ENCODE assay signal across 25 cellular contexts in genomic region chr5:177442066-177442836, GRCh38. TPM values are rescaled to one million over a fixed set of nuclear protein-coding genes. Genes with fewer than 3 reads are reported as not detected.
DNase-seq lines count a peak whose midpoint lies in the region; ATAC-seq, FAIRE-seq and TF ChIP-seq lines count a peak whose summit lies in the region.
"Had no signal": no experiment of that assay in that cellular context is flagged by ENCODE, and none has a peak within 500 bp of the region (broad histone marks: within the 10 kb centered on the region; RNA-seq: fewer than 3 reads in every experiment).

No MANE protein-coding gene starts in this region.

- no peak overlapping the region for H3K27ac ChIP-seq in GM12878 (ENCODE audit: control insufficient read depth, insufficient read depth)
- H3K27ac ChIP-seq: adrenal gland, esophagus muscularis mucosa, sigmoid colon had no signal

- H3K9me3 Mint-ChIP-seq in activated naive CD4-positive, alpha-beta T cell treated with anti-CD3 and anti-CD28 coated beads for 36 hours = no peaks in the 10 kb centered on the region
- no peaks in the 10 kb centered on the region for H3K9me3 Mint-ChIP-seq in IgD-negative memory B cell
- no peaks in the 10 kb centered on the region for H3K9me3 Mint-ChIP-seq in activated CD4-positive, alpha-beta memory T cell treated with anti-CD3 and anti-CD28 coated beads, Interleukin-2, amount 10 ng/mL, durations not matched to agents 7 days and 5 days

- CTCF ChIA-PET in activated naive CD4-positive, alpha-beta T cell treated with anti-CD3 and anti-CD28 coated beads for 36 hours (lab: Charles Lee) = interaction anchor here (5.9 to 8.6 kb wide), 3 partner anchors 9 to 37 kb away, joined by 37 to 131 read pairs (median 53); no protein-coding TSS in a partner anchor
- CTCF ChIA-PET in GM12878 (lab: Yijun Ruan, JAX) = interaction anchor here (3.5 to 16.4 kb wide), 3 partner anchors 12 to 39 kb away, joined by 23 to 391 read pairs (median 114); partner anchors contain the start of genes GRK6 and PFN3
- CTCF ChIA-PET in activated CD4-positive, alpha-beta memory T cell treated with anti-CD3 and anti-CD28 coated beads, Interleukin-2, amount 10 ng/mL, durations not matched to agents 7 days and 5 days (lab: Charles Lee) = interaction anchor here (1.1 to 17.6 kb wide), 2 partner anchors 13 to 36 kb away, joined by 5 to 467 read pairs; partner anchors contain the start of genes F12 and PFN3

- H3K4me3 ChIP-seq in GM12878 = no peak overlapping the region
- H3K4me3 ChIP-seq: adrenal gland, esophagus muscularis mucosa, sigmoid colon had no signal

- no TSS peak for BruUV-seq in GM12878 (replicated peaks; lab: Mats Ljungman, UMichigan)

- H3K4me2 ChIP-seq in GM12878 (ENCODE audit: control insufficient read depth, insufficient read depth) = no peak overlapping the region

- H3K27ac Mint-ChIP-seq in activated naive CD4-positive, alpha-beta T cell treated with anti-CD3 and anti-CD28 coated beads for 36 hours = peak overlapping the region; percentile 59
- H3K27ac Mint-ChIP-seq in IgD-negative memory B cell = peak overlapping the region; percentile 16 to 99 (median 73)
- no peak overlapping the region for H3K27ac Mint-ChIP-seq in activated CD4-positive, alpha-beta memory T cell treated with anti-CD3 and anti-CD28 coated beads, Interleukin-2, amount 10 ng/mL, durations not matched to agents 7 days and 5 days

- ATAC-seq in GM12878 = no peak
- ATAC-seq: left ventricle myocardium superior had no signal

- RAD21 ChIA-PET in GM12878 (lab: Charles Lee; ENCODE audit: unreplicated experiment) = no interaction called here

- H2AFZ ChIP-seq in GM12878 (ENCODE audit: control insufficient read depth, low read depth, low read length) = no peak overlapping the region

- H3K4me1 ChIP-seq in GM12878 (ENCODE audit: control insufficient read depth, insufficient read depth, low read length) = peaks cover 27% of the 10 kb centered on the region

- no peak for DNase-seq in activated naive CD4-positive, alpha-beta T cell treated with anti-CD3 and anti-CD28 coated beads for 36 hours
- no peak for DNase-seq in activated naive CD4-positive, alpha-beta T cell treated with anti-CD3 and anti-CD28 coated beads, Interleukin-2, amount 50 U/mL, for 16 hours
- DNase-seq in GM12878 (ENCODE audit: low read depth, low spot score) = no peak
- DNase-seq in posterior vena cava (ENCODE audit: low spot score) = peak; percentile 79
- no peak for DNase-seq in activated CD4-positive, alpha-beta memory T cell treated with anti-CD3 and anti-CD28 coated beads, Interleukin-2, amount 10 ng/mL, durations not matched to agents 7 days and 5 days
- DNase-seq in cortex of kidney (lab: John Stamatoyannopoulos, UW) = no peak
- DNase-seq in stimulated activated naive CD4-positive, alpha-beta T cell (lab: John Stamatoyannopoulos, UW) = no peak
- DNase-seq: activated CD4-positive, alpha-beta T cell treated with anti-CD3 and anti-CD28 coated beads for 1 hour; COR-L47; EL; left ventricle myocardium superior; NCI-H1092; NCI-H2081; NCI-H524; sigmoid colon; T1000 had no signal

- peaks cover 32% of the 10 kb centered on the region for H3K36me3 Mint-ChIP-seq in activated naive CD4-positive, alpha-beta T cell treated with anti-CD3 and anti-CD28 coated beads for 36 hours (ENCODE audit: low read depth)
- peaks cover 7% of the 10 kb centered on the region for H3K36me3 Mint-ChIP-seq in IgD-negative memory B cell
- H3K36me3 Mint-ChIP-seq in activated CD4-positive, alpha-beta memory T cell treated with anti-CD3 and anti-CD28 coated beads, Interleukin-2, amount 10 ng/mL, durations not matched to agents 7 days and 5 days (ENCODE audit: low read depth) = peaks cover 52% of the 10 kb centered on the region

- H3K79me2 ChIP-seq in GM12878 (ENCODE audit: control insufficient read depth, insufficient read depth, low read length) = peaks cover 2% of the 10 kb centered on the region; the same call in 1 of the 2 replicates

- SMC1A ChIA-PET in GM12878 (lab: Charles Lee; ENCODE audit: uncharacterized antibody, unreplicated experiment) = interaction anchor here (7.2 to 7.4 kb wide), 2 partner anchors 11 to 38 kb away, joined by 73 to 105 read pairs; partner anchors contain the start of gene PFN3

- TF ChIP-seq EP300 in GM12878 (IDR thresholded peaks at IDR 0.05; ENCODE audit: borderline replicate concordance in 1 of 2, control insufficient read depth in 1 of 2, low read depth in 2 of 2, low read length in 2 of 2) = no peak

- no peaks in the 10 kb centered on the region for H4K20me1 ChIP-seq in GM12878 (ENCODE audit: control insufficient read depth, insufficient read depth)

- peak; percentile 46; the same call in 1 of the 2 replicates for TF ChIP-seq POLR2A in GM12878 (IDR thresholded peaks at IDR 0.05; ENCODE audit: low read depth, low read length)

- H3K27me3 ChIP-seq in GM12878 (replicated peaks in 1 of 2; ENCODE audit: control insufficient read depth in 2 of 2, insufficient read depth in 2 of 2, low read length in 1 of 2) = no peaks in the 10 kb centered on the region
- H3K27me3 ChIP-seq: adrenal gland had no signal

- no peaks in the 10 kb centered on the region for H3K9me3 ChIP-seq in GM12878 (replicated peaks; ENCODE audit: control insufficient read depth, insufficient read depth, low read length)
- H3K9me3 ChIP-seq: adrenal gland, esophagus muscularis mucosa, sigmoid colon had no signal

- 90% methylated on average over 21 of the region's 21 CpGs for WGBS in GM12878 (ENCODE audit: insufficient coverage, insufficient replicate concordance, low lambda C conversion rate, missing lambda C conversion rate)

- H3K4me3 Mint-ChIP-seq in activated naive CD4-positive, alpha-beta T cell treated with anti-CD3 and anti-CD28 coated beads for 36 hours = no peak overlapping the region
- H3K4me3 Mint-ChIP-seq in IgD-negative memory B cell = peak overlapping the region in 2 of 4 donors; percentile 30 to 36
- H3K4me3 Mint-ChIP-seq in activated CD4-positive, alpha-beta memory T cell treated with anti-CD3 and anti-CD28 coated beads, Interleukin-2, amount 10 ng/mL, durations not matched to agents 7 days and 5 days = no peak overlapping the region

- no peak for FAIRE-seq in GM12878 (lab: Jason Lieb, UNC)

- no peaks in the 10 kb centered on the region for H3K27me3 Mint-ChIP-seq in activated naive CD4-positive, alpha-beta T cell treated with anti-CD3 and anti-CD28 coated beads for 36 hours (ENCODE audit: low read depth)
- H3K27me3 Mint-ChIP-seq in IgD-negative memory B cell = no peaks in the 10 kb centered on the region
- no peaks in the 10 kb centered on the region for H3K27me3 Mint-ChIP-seq in activated CD4-positive, alpha-beta memory T cell treated with anti-CD3 and anti-CD28 coated beads, Interleukin-2, amount 10 ng/mL, durations not matched to agents 7 days and 5 days

- POLR2A ChIA-PET in GM12878 (lab: Charles Lee) = interaction anchor here (1.0 to 13.6 kb wide), 2 partner anchors 14 to 37 kb away, joined by 4 to 358 read pairs; partner anchors contain the start of gene GRK6
- POLR2A ChIA-PET in activated CD4-positive, alpha-beta memory T cell treated with anti-CD3 and anti-CD28 coated beads, Interleukin-2, amount 10 ng/mL, durations not matched to agents 7 days and 5 days (lab: Charles Lee) = interaction anchor here (1.2 to 20.7 kb wide), 5 partner anchors 8 to 51 kb away, joined by 3 to 654 read pairs (median 96); partner anchors contain the start of genes F12, GRK6 and PFN3

- no peak for TF ChIP-seq CTCF in GM12878 (IDR thresholded peaks at IDR 0.05 in 2 of 3, conservative IDR thresholded peaks at IDR 0.05 in 1 of 3; ENCODE audit: control insufficient read depth in 2 of 3, extremely low read depth in 1 of 3, insufficient read depth in 1 of 3, low read depth in 3 of 3, low read length in 3 of 3)

- H3K4me1 Mint-ChIP-seq in activated naive CD4-positive, alpha-beta T cell treated with anti-CD3 and anti-CD28 coated beads for 36 hours (ENCODE audit: low read depth) = peaks cover 61% of the 10 kb centered on the region
- H3K4me1 Mint-ChIP-seq in IgD-negative memory B cell = peaks cover 18 to 27% (median 25%) of the 10 kb centered on the region in 3 donors
- H3K4me1 Mint-ChIP-seq in activated CD4-positive, alpha-beta memory T cell treated with anti-CD3 and anti-CD28 coated beads, Interleukin-2, amount 10 ng/mL, durations not matched to agents 7 days and 5 days = peaks cover 65% of the 10 kb centered on the region

- peaks cover 13 to 18% of the 10 kb centered on the region in 2 experiments for H3K36me3 ChIP-seq in GM12878 (ENCODE audit: control insufficient read depth in 2 of 2, insufficient read depth in 2 of 2, low read length in 1 of 2)

- in situ Hi-C loops in GM12878 (cut with MboI) = no loop called here

- intact Hi-C loops in activated naive CD4-positive, alpha-beta T cell treated with anti-CD3 and anti-CD28 coated beads for 36 hours (cut with micrococcal nuclease) = no loop called here
- intact Hi-C loops in GM12878 (cut with micrococcal nuclease; ENCODE audit: unreplicated experiment) = no loop called here
- intact Hi-C loops in posterior vena cava (cut with DNase I) = no loop called here

- no peak overlapping the region for H3K9ac ChIP-seq in GM12878 (ENCODE audit: control insufficient read depth, insufficient read depth, low read length)

- no peak for TF ChIP-seq RAD21 in GM12878 (IDR thresholded peaks at IDR 0.05; ENCODE audit: insufficient read depth, low read depth, low read length)

RNA-seq across cellular contexts. Expression of gene PRR7, which starts 4.4 kb away (rescaled TPM):
- total RNA-seq in activated naive CD4-positive, alpha-beta T cell treated with anti-CD3 and anti-CD28 coated beads for 36 hours = 1 to 10 TPM; 7.4 to 8.2 TPM
- polyA plus RNA-seq in IgD-negative memory B cell (23.1 TPM), GM12878 (2011; rRNA removed) (0.89 and 3.9 TPM in 2 replicates), GM12878 (2014; fragmentation: Illumina TruSeq; extraction: Trizol) (0.09 TPM in 1 of 2 replicates, not detected in the other), GM12878 (2014; fragmentation: Nextera tagmentation; extraction: Ambion mirVana) (not detected), GM12878 (2014; rRNA removed) (18.8 and 21.0 TPM in 2 replicates), GM12878 (2016; fragmentation: Nextera tagmentation; extraction: Ambion mirVana) (1 to 10 TPM; 4.6 TPM)
- total RNA-seq in GM12878 (2013; cell fraction: nucleolus; rRNA removed) = 20.9 and 22.0 TPM in 2 replicates
- total RNA-seq in GM12878 (2014; rRNA removed) (12.0 and 15.3 TPM in 2 replicates), GM12878 (2014; rRNA removed; fragmentation: Illumina TruSeq; extraction: Trizol) (0.40 and 0.60 TPM in 2 replicates), GM12878 (2021) (15.7 and 15.9 TPM in 2 replicates), posterior vena cava (1 to 10 TPM in 1 of 2 donors, under 1 TPM in 1; 0.79 to 2.0 TPM)
- 0.67 TPM for polyA plus RNA-seq in GM12878 (2011; ENCODE audit: low read depth)
- polyA plus RNA-seq in GM12878 (2011; cell fraction: cytosol; rRNA removed) = 13.3 and 32.6 TPM in 2 replicates
- polyA plus RNA-seq in GM12878 (2011; cell fraction: nucleus; rRNA removed) = 26.2 and 34.2 TPM in 2 replicates
- polyA plus RNA-seq in GM12878 (2012) = 5.0 and 10.6 TPM in 2 replicates
- polyA minus RNA-seq in GM12878 (2011; rRNA and poly(A)+ RNA removed) = 0.44 and 2.4 TPM in 2 replicates
- polyA minus RNA-seq in GM12878 (2011; cell fraction: cytosol; rRNA and poly(A)+ RNA removed) = 5.6 and 7.6 TPM in 2 replicates
- polyA minus RNA-seq in GM12878 (2011; cell fraction: nucleus; rRNA and poly(A)+ RNA removed) = 6.2 and 11.8 TPM in 2 replicates
- 1 to 10 TPM; 4.9 to 5.8 TPM for total RNA-seq in activated CD4-positive, alpha-beta memory T cell treated with anti-CD3 and anti-CD28 coated beads, Interleukin-2, amount 10 ng/mL, durations not matched to agents 7 days and 5 days

RNA-seq across cellular contexts. Expression of gene GRK6, which starts 15.8 kb away (rescaled TPM):
- 100 to 1,000 TPM; 117 to 133 TPM for total RNA-seq in activated naive CD4-positive, alpha-beta T cell treated with anti-CD3 and anti-CD28 coated beads for 36 hours
- polyA plus RNA-seq in IgD-negative memory B cell (107 TPM), GM12878 (2011; rRNA removed) (28.1 and 38.1 TPM in 2 replicates), GM12878 (2014; fragmentation: Illumina TruSeq; extraction: Trizol) (8.6 and 31.1 TPM in 2 replicates), GM12878 (2014; fragmentation: Nextera tagmentation; extraction: Ambion mirVana) (1 to 10 TPM in 1 of 2 experiments, under 1 TPM in 1; 0.79 to 2.6 TPM), GM12878 (2014; rRNA removed) (78.2 and 85.5 TPM in 2 replicates), GM12878 (2016; fragmentation: Nextera tagmentation; extraction: Ambion mirVana) (10 to 100 TPM; 13.5 to 45.1 TPM)
- total RNA-seq in GM12878 (2013; cell fraction: nucleolus; rRNA removed) = 126 and 167 TPM in 2 replicates
- total RNA-seq in GM12878 (2014; rRNA removed) (82.3 and 90.7 TPM in 2 replicates), GM12878 (2014; rRNA removed; fragmentation: Illumina TruSeq; extraction: Trizol) (43.6 and 46.7 TPM in 2 replicates), GM12878 (2021) (118 and 124 TPM in 2 replicates), posterior vena cava (10 to 100 TPM; 22.9 to 28.2 TPM)
- polyA plus RNA-seq in GM12878 (2011; ENCODE audit: low read depth) = 16.1 TPM
- polyA plus RNA-seq in GM12878 (2011; cell fraction: cytosol; rRNA removed) = 63.7 and 70.0 TPM in 2 replicates
- polyA plus RNA-seq in GM12878 (2011; cell fraction: nucleus; rRNA removed) = 103 and 138 TPM in 2 replicates
- 45.5 and 47.2 TPM in 2 replicates for polyA plus RNA-seq in GM12878 (2012)
- polyA minus RNA-seq in GM12878 (2011; rRNA and poly(A)+ RNA removed) = 43.4 and 59.9 TPM in 2 replicates
- polyA minus RNA-seq in GM12878 (2011; cell fraction: cytosol; rRNA and poly(A)+ RNA removed) = 25.1 and 27.3 TPM in 2 replicates
- 71.0 and 116 TPM in 2 replicates for polyA minus RNA-seq in GM12878 (2011; cell fraction: nucleus; rRNA and poly(A)+ RNA removed)
- 100 to 1,000 TPM; 206 to 208 TPM for total RNA-seq in activated CD4-positive, alpha-beta memory T cell treated with anti-CD3 and anti-CD28 coated beads, Interleukin-2, amount 10 ng/mL, durations not matched to agents 7 days and 5 days

RNA-seq across cellular contexts. Expression of gene DBN1, which starts 31.2 kb away (rescaled TPM):
- total RNA-seq in activated naive CD4-positive, alpha-beta T cell treated with anti-CD3 and anti-CD28 coated beads for 36 hours = 10 to 100 TPM; 20.8 to 22.4 TPM
- 0.54 TPM for polyA plus RNA-seq in IgD-negative memory B cell
- 33.1 and 35.4 TPM in 2 replicates for total RNA-seq in GM12878 (2013; cell fraction: nucleolus; rRNA removed)
- 36.0 and 42.0 TPM in 2 replicates for total RNA-seq in GM12878 (2014; rRNA removed)
- total RNA-seq in GM12878 (2014; rRNA removed; fragmentation: Illumina TruSeq; extraction: Trizol) = 16.8 and 19.2 TPM in 2 replicates
- total RNA-seq in GM12878 (2021) = 75.4 and 81.0 TPM in 2 replicates
- polyA plus RNA-seq in GM12878 (2011; ENCODE audit: low read depth) = 8.1 TPM
- 10.0 and 14.1 TPM in 2 replicates for polyA plus RNA-seq in GM12878 (2011; rRNA removed)
- polyA plus RNA-seq in GM12878 (2011; cell fraction: cytosol; rRNA removed) = 12.3 and 18.9 TPM in 2 replicates
- polyA plus RNA-seq in GM12878 (2011; cell fraction: nucleus; rRNA removed) = 53.4 and 220 TPM in 2 replicates
- 13.9 and 24.5 TPM in 2 replicates for polyA plus RNA-seq in GM12878 (2012)
- 3.2 and 15.9 TPM in 2 replicates for polyA plus RNA-seq in GM12878 (2014; fragmentation: Illumina TruSeq; extraction: Trizol)
- polyA plus RNA-seq in GM12878 (2014; fragmentation: Nextera tagmentation; extraction: Ambion mirVana) = under 1 TPM; 0.18 to 0.62 TPM
- polyA plus RNA-seq in GM12878 (2014; rRNA removed) = 49.0 and 58.5 TPM in 2 replicates
- 10 to 100 TPM; 36.5 to 38.0 TPM for polyA plus RNA-seq in GM12878 (2016; fragmentation: Nextera tagmentation; extraction: Ambion mirVana)
- 12.5 and 16.2 TPM in 2 replicates for polyA minus RNA-seq in GM12878 (2011; rRNA and poly(A)+ RNA removed)
- 13.1 and 13.9 TPM in 2 replicates for polyA minus RNA-seq in GM12878 (2011; cell fraction: cytosol; rRNA and poly(A)+ RNA removed)
- 11.1 and 35.8 TPM in 2 replicates for polyA minus RNA-seq in GM12878 (2011; cell fraction: nucleus; rRNA and poly(A)+ RNA removed)
- total RNA-seq in posterior vena cava = 100 to 1,000 TPM in 1 of 2 donors, 10 to 100 TPM in 1; 94.9 to 121 TPM
- total RNA-seq in activated CD4-positive, alpha-beta memory T cell treated with anti-CD3 and anti-CD28 coated beads, Interleukin-2, amount 10 ng/mL, durations not matched to agents 7 days and 5 days = 1 to 10 TPM; 4.9 to 5.0 TPM

RNA-seq across cellular contexts. Expression of gene F12, which starts 32.9 kb away (rescaled TPM):
- 1 to 10 TPM; 3.2 to 5.4 TPM for total RNA-seq in activated naive CD4-positive, alpha-beta T cell treated with anti-CD3 and anti-CD28 coated beads for 36 hours
- 0.78 TPM for polyA plus RNA-seq in IgD-negative memory B cell
- total RNA-seq in GM12878 (2013; cell fraction: nucleolus; rRNA removed) = 4.6 and 6.3 TPM in 2 replicates
- total RNA-seq in GM12878 (2014; rRNA removed) = 6.9 and 7.1 TPM in 2 replicates
- total RNA-seq in GM12878 (2014; rRNA removed; fragmentation: Illumina TruSeq; extraction: Trizol) = 0.49 and 0.74 TPM in 2 replicates
- total RNA-seq in GM12878 (2021) = 5.8 and 7.1 TPM in 2 replicates
- 2.0 TPM for polyA plus RNA-seq in GM12878 (2011; ENCODE audit: low read depth)
- polyA plus RNA-seq in GM12878 (2011; rRNA removed) = 2.3 and 5.2 TPM in 2 replicates
- polyA plus RNA-seq in GM12878 (2011; cell fraction: cytosol; rRNA removed) = 6.7 and 11.9 TPM in 2 replicates
- 14.0 and 14.8 TPM in 2 replicates for polyA plus RNA-seq in GM12878 (2011; cell fraction: nucleus; rRNA removed)
- 3.0 and 4.4 TPM in 2 replicates for polyA plus RNA-seq in GM12878 (2012)
- polyA plus RNA-seq in GM12878 (2014; fragmentation: Illumina TruSeq; extraction: Trizol) = 0.25 and 0.82 TPM in 2 replicates
- under 1 TPM; 0.50 to 0.82 TPM for polyA plus RNA-seq in GM12878 (2014; fragmentation: Nextera tagmentation; extraction: Ambion mirVana)
- 5.9 and 9.9 TPM in 2 replicates for polyA plus RNA-seq in GM12878 (2014; rRNA removed)
- polyA plus RNA-seq in GM12878 (2016; fragmentation: Nextera tagmentation; extraction: Ambion mirVana) = 10 to 100 TPM in 1 of 2 experiments, 1 to 10 TPM in 1; 9.7 to 11.3 TPM
- 1.8 and 3.0 TPM in 2 replicates for polyA minus RNA-seq in GM12878 (2011; rRNA and poly(A)+ RNA removed)
- polyA minus RNA-seq in GM12878 (2011; cell fraction: cytosol; rRNA and poly(A)+ RNA removed) = 2.9 and 7.5 TPM in 2 replicates
- polyA minus RNA-seq in GM12878 (2011; cell fraction: nucleus; rRNA and poly(A)+ RNA removed) = 2.9 and 3.5 TPM in 2 replicates
- under 1 TPM; 0.38 to 0.93 TPM for total RNA-seq in posterior vena cava
- 1 to 10 TPM; 1.5 to 1.6 TPM for total RNA-seq in activated CD4-positive, alpha-beta memory T cell treated with anti-CD3 and anti-CD28 coated beads, Interleukin-2, amount 10 ng/mL, durations not matched to agents 7 days and 5 days
- total RNA-seq: left ventricle myocardium superior, urinary bladder had no signal

RNA-seq across cellular contexts. Expression of gene PFN3, which starts 41.8 kb away (rescaled TPM):
- total RNA-seq in activated naive CD4-positive, alpha-beta T cell treated with anti-CD3 and anti-CD28 coated beads for 36 hours = not detected
- polyA plus RNA-seq in IgD-negative memory B cell (not detected), GM12878 (2011; rRNA removed) (not detected in 2 replicates), GM12878 (2014; fragmentation: Illumina TruSeq; extraction: Trizol) (not detected in 2 replicates), GM12878 (2014; fragmentation: Nextera tagmentation; extraction: Ambion mirVana) (not detected), GM12878 (2014; rRNA removed) (not detected in 2 replicates), GM12878 (2016; fragmentation: Nextera tagmentation; extraction: Ambion mirVana) (not detected)
- 2.1 TPM in 1 of 2 replicates, not detected in the other for total RNA-seq in GM12878 (2013; cell fraction: nucleolus; rRNA removed)
- total RNA-seq in GM12878 (2014; rRNA removed) (not detected in 2 replicates), GM12878 (2014; rRNA removed; fragmentation: Illumina TruSeq; extraction: Trizol) (not detected in 2 replicates), GM12878 (2021) (not detected in 2 replicates), posterior vena cava (not detected)
- polyA plus RNA-seq in GM12878 (2011; ENCODE audit: low read depth) = not detected
- not detected in 2 replicates for polyA plus RNA-seq in GM12878 (2011; cell fraction: cytosol; rRNA removed)
- not detected in 2 replicates for polyA plus RNA-seq in GM12878 (2011; cell fraction: nucleus; rRNA removed)
- polyA plus RNA-seq in GM12878 (2012) = not detected in 2 replicates
- polyA minus RNA-seq in GM12878 (2011; rRNA and poly(A)+ RNA removed) = not detected in 2 replicates
- polyA minus RNA-seq in GM12878 (2011; cell fraction: cytosol; rRNA and poly(A)+ RNA removed) = not detected in 2 replicates
- not detected in 2 replicates for polyA minus RNA-seq in GM12878 (2011; cell fraction: nucleus; rRNA and poly(A)+ RNA removed)
- total RNA-seq in activated CD4-positive, alpha-beta memory T cell treated with anti-CD3 and anti-CD28 coated beads, Interleukin-2, amount 10 ng/mL, durations not matched to agents 7 days and 5 days = not detected
- total RNA-seq: adrenal gland, esophagus muscularis mucosa, H4, left ventricle myocardium superior, mononuclear cell, omental fat pad, sigmoid colon, SK-MEL-5, urinary bladder had no signal
- polyA plus RNA-seq: adrenal gland, AG04450, sigmoid colon, urinary bladder had no signal
